Comparison of ENCODE assay signal across 1 cellular context in genomic region chr2:109460553-109461324, GRCh38.
TF ChIP-seq lines count a peak whose summit lies in the region.

No MANE protein-coding gene starts in this region.

TF ChIP-seq in HepG2, 621 proteins besides CTCF, POLR2A, EP300 and RAD21 (continued from another document):
- no peak for TF ChIP-seq ZBTB33 (CRISPR knock-in tag; IDR thresholded peaks at IDR 0.05)
